Comparison of ENCODE assay signal across 1 cellular context in the genomic region with DNA sequence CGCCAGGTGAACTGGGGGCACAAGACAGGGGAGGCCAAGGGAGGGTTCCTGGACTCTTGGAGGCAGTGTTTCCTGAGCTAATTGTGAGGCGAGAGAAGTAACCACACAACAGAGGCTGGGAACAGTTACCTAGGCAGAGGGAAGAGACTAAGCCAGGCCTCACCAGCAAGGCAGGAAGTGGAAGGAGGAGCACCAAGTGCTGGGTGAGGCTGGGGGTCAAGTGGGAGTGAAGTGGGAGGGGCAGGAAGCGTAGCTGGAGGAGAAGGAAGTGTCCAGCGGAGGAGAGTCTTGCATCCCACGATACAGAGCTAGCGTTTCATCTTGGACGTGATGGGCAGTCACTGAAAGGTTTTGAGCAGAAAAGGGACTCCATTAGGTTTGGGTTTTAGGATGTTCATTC.
TF ChIP-seq lines count a peak whose summit lies in the region.

No MANE protein-coding gene starts in this region.

TF ChIP-seq in K562, 482 proteins besides CTCF, POLR2A, EP300 and RAD21 (continued from another document):
- TF ChIP-seq, protein P1, sequence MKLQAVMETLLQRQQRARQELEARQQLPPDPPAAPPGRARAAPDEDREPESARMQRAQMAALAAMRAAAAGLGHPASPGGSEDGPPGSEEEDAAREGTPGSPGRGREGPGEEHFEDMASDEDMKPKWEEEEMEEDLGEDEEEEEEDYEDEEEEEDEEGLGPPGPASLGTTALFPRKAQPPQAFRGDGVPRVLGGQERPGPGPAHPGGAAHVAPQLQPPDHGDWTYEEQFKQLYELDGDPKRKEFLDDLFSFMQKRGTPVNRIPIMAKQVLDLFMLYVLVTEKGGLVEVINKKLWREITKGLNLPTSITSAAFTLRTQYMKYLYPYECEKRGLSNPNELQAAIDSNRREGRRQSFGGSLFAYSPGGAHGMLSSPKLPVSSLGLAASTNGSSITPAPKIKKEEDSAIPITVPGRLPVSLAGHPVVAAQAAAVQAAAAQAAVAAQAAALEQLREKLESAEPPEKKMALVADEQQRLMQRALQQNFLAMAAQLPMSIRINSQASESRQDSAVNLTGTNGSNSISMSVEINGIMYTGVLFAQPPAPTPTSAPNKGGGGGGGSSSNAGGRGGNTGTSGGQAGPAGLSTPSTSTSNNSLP (IDR thresholded peaks at IDR 0.05; ENCODE audit: borderline replicate concordance, low read depth, low read length), result no peak
- peak; percentile 74 for TF ChIP-seq ETV1 (tag; conservative IDR thresholded peaks at IDR 0.05; ENCODE audit: low read depth)
